ENCODE assay signal across 1 cellular context in genomic region chr19:18486746-18487145, GRCh38.
TF ChIP-seq lines count a peak whose summit lies in the region.

No MANE protein-coding gene starts in this region.

TF ChIP-seq in K562, 482 proteins besides CTCF, POLR2A, EP300 and RAD21:
- peak; percentile 3; the same call in 1 of the 2 replicates for TF ChIP-seq ATF7 (IDR thresholded peaks at IDR 0.05)
- no peak for TF ChIP-seq ILK (tag; IDR thresholded peaks at IDR 0.05; ENCODE audit: borderline replicate concordance, low read depth)
